In the genomic region with DNA sequence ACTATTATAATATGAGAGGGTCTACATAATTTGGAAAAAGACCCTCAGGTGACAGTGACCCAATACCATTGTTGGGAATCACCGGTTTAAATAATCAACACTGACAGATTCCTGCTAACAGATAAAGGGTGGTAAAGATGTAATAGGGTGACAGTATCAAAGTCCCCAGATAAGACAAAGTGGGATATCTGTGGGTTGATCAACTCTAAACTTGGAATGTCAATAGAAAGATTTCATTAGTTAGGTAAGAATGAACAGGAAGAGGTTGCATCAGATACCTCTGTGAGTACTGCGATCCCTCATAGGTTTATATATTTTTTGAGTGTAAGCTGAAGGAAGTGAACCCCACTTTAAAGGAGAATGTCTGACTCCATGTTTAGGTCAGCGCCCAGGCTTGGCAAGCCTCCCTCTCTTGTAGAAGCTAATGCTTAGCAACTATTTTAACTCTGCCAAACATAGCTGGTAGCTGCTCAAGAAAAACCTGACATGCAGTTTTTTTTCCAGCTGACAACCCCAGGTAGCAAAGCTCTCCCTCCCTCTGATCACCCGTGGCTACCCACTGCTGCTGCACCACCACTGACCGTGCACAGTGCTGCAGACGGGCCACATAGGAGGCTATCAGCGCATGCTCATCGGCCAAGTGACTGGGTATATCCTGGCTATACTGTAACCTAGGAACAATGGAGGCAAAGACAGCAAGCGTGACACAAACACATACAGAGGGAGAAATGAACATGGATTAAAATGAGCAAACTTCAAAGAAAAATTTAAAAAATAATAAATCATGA, we compare ENCODE assay signal across 18 cellular contexts.
A peak's percentile ranks its signal among the peaks of the same experiment; 100 is the strongest.
DNase-seq lines count a peak whose midpoint lies in the region; ATAC-seq and TF ChIP-seq lines count a peak whose summit lies in the region.
"Had no signal": no experiment of that assay in that cellular context is flagged by ENCODE, and none has a peak within 500 bp of the region (broad histone marks: within the 10 kb centered on the region; RNA-seq: fewer than 3 reads in every experiment).

No MANE protein-coding gene starts in this region.

- H3K27ac ChIP-seq in endodermal cell (ENCODE audit: low read depth, low read length) (no peak overlapping the region), dorsolateral prefrontal cortex (no peak overlapping the region)
- H3K27ac ChIP-seq: 22Rv1, BLaER1 had no signal

- no peaks in the 10 kb centered on the region for H3K27me3 Mint-ChIP-seq in T-helper 1 cell treated with Interleukin-12 subunit alpha and Interleukin-12 subunit beta and Interleukin-4 antibody, amounts not matched to agents 30 μg/mL and 1 μg/mL, for 36 hours (ENCODE audit: low read depth)
- H3K27me3 Mint-ChIP-seq in endodermal cell (ENCODE audit: insufficient read depth), result no peaks in the 10 kb centered on the region

- H3K4me3 ChIP-seq in endodermal cell (ENCODE audit: low read length) (peak overlapping the region; percentile 32), dorsolateral prefrontal cortex (no peak overlapping the region)
- H3K4me3 ChIP-seq: BLaER1, MG63 had no signal

- no peak overlapping the region for H3K4me3 Mint-ChIP-seq in T-helper 1 cell treated with Interleukin-12 subunit alpha and Interleukin-12 subunit beta and Interleukin-4 antibody, amounts not matched to agents 30 μg/mL and 1 μg/mL, for 36 hours
- no peak overlapping the region for H3K4me3 Mint-ChIP-seq in endodermal cell

- 85 to 91% methylated on average over 6 to 9 of the region's 9 CpGs for WGBS in endodermal cell (ENCODE audit: insufficient coverage in 1 of 2, insufficient read length in 1 of 2), 2 experiments

- H3K9me3 Mint-ChIP-seq in T-helper 1 cell treated with Interleukin-12 subunit alpha and Interleukin-12 subunit beta and Interleukin-4 antibody, amounts not matched to agents 30 μg/mL and 1 μg/mL, for 36 hours, result peaks cover 8% of the 10 kb centered on the region
- peaks cover 6% of the 10 kb centered on the region for H3K9me3 Mint-ChIP-seq in endodermal cell

- DNase-seq in T-helper 1 cell, result no peak
- DNase-seq in left ventricle myocardium superior, result no peak
- no peak for DNase-seq in left cardiac atrium
- DNase-seq in endodermal cell, result no peak
- no peak for DNase-seq in dorsolateral prefrontal cortex
- DNase-seq in stimulated activated CD4-positive, alpha-beta T cell treated with anti-CD3 and anti-CD28 coated beads, Interleukin-15, amount 100 ng/mL, for 24 hours, result no peak
- DNase-seq in NCI-H2171 (lab: John Stamatoyannopoulos, UW), result no peak
- DNase-seq: DMS 273 treated with DMSO at 0.1 percent for 48 hours, MG63, NCI-H1092 treated with DMSO at 0.1 percent for 48 hours, NCI-H1694, NCI-H2107, NCI-H446, NCI-H774 had no signal

- intact Hi-C loops in left ventricle myocardium superior (cut with micrococcal nuclease), result no loop called here
- intact Hi-C loops in left cardiac atrium (cut with DNase I), result no loop called here
- intact Hi-C loops in dorsolateral prefrontal cortex (cut with DNase I), result no loop called here

- H3K36me3 Mint-ChIP-seq in T-helper 1 cell treated with Interleukin-12 subunit alpha and Interleukin-12 subunit beta and Interleukin-4 antibody, amounts not matched to agents 30 μg/mL and 1 μg/mL, for 36 hours (ENCODE audit: low read depth), result peaks cover 21% of the 10 kb centered on the region
- peaks cover 3% of the 10 kb centered on the region for H3K36me3 Mint-ChIP-seq in endodermal cell (ENCODE audit: low read depth)

- no peak overlapping the region for H3K9ac ChIP-seq in endodermal cell (ENCODE audit: extremely low read depth, low read length, poor library complexity, severe bottlenecking)
- H3K9ac ChIP-seq: BLaER1 had no signal

- TF ChIP-seq CTCF in endodermal cell (conservative IDR thresholded peaks at IDR 0.05) (no peak), dorsolateral prefrontal cortex (IDR thresholded peaks at IDR 0.05 in 54 of 56, conservative IDR thresholded peaks at IDR 0.05 in 2 of 56; ENCODE audit: low read depth in 1 of 56, partially characterized antibody in 56 of 56) (no peak)

- no peaks in the 10 kb centered on the region for H3K9me3 ChIP-seq in endodermal cell (ENCODE audit: control insufficient read depth, low read length)
- H3K9me3 ChIP-seq: BLaER1, MG63 had no signal

- peaks cover 27% of the 10 kb centered on the region for H3K4me1 Mint-ChIP-seq in T-helper 1 cell treated with Interleukin-12 subunit alpha and Interleukin-12 subunit beta and Interleukin-4 antibody, amounts not matched to agents 30 μg/mL and 1 μg/mL, for 36 hours (ENCODE audit: low read depth)
- H3K4me1 Mint-ChIP-seq in endodermal cell, result peaks cover 8% of the 10 kb centered on the region

- H3K27ac Mint-ChIP-seq in T-helper 1 cell treated with Interleukin-12 subunit alpha and Interleukin-12 subunit beta and Interleukin-4 antibody, amounts not matched to agents 30 μg/mL and 1 μg/mL, for 36 hours, result peak overlapping the region; percentile 74
- H3K27ac Mint-ChIP-seq in endodermal cell, result no peak overlapping the region

- peak; percentile 34 for ATAC-seq in left ventricle myocardium superior
- no peak for ATAC-seq in left cardiac atrium
- ATAC-seq: Right ventricle myocardium inferior had no signal

- peaks cover 7% of the 10 kb centered on the region for H3K4me1 ChIP-seq in endodermal cell (ENCODE audit: control insufficient read depth, insufficient read depth, low read length)
- H3K4me1 ChIP-seq: BLaER1 had no signal

- H3K36me3 ChIP-seq in endodermal cell (ENCODE audit: control insufficient read depth, insufficient read depth, low read length), result peaks cover 6% of the 10 kb centered on the region
- H3K36me3 ChIP-seq: MG63 had no signal

- no peaks in the 10 kb centered on the region for H3K27me3 ChIP-seq in endodermal cell (ENCODE audit: control insufficient read depth, insufficient read depth, low read length, poor library complexity, severe bottlenecking)
- no peaks in the 10 kb centered on the region for H3K27me3 ChIP-seq in dorsolateral prefrontal cortex
- H3K27me3 ChIP-seq: BLaER1, MG63 had no signal
